Comparison of ENCODE assay signal across 1 cellular context in genomic region chr1:156461141-156461540, GRCh38.
A peak's percentile ranks its signal among the peaks of the same experiment; 100 is the strongest.
TF ChIP-seq lines count a peak whose summit lies in the region.

No MANE protein-coding gene starts in this region.

TF ChIP-seq in K562, 482 proteins besides CTCF, POLR2A, EP300 and RAD21:
- TF ChIP-seq SRF (CRISPR knock-in tag; IDR thresholded peaks at IDR 0.05) (no peak), BHLHE40 (IDR thresholded peaks at IDR 0.05; ENCODE audit: low read length) (0 out of 2 replicates have a peak, but pooled peaks have one; percentile 3), MYC (IDR thresholded peaks at IDR 0.05; ENCODE audit: low read depth, low read length) (0 out of 2 replicates have a peak, but pooled peaks have one; percentile 7), MYC (CRISPR knock-in tag; IDR thresholded peaks at IDR 0.05; ENCODE audit: borderline replicate concordance, low read depth) (no peak), ZBTB7A (IDR thresholded peaks at IDR 0.05; ENCODE audit: borderline replicate concordance, control insufficient read depth, low read depth, low read length) (no peak)
